11 cellular contexts compared by ENCODE assay signal in the genomic region with DNA sequence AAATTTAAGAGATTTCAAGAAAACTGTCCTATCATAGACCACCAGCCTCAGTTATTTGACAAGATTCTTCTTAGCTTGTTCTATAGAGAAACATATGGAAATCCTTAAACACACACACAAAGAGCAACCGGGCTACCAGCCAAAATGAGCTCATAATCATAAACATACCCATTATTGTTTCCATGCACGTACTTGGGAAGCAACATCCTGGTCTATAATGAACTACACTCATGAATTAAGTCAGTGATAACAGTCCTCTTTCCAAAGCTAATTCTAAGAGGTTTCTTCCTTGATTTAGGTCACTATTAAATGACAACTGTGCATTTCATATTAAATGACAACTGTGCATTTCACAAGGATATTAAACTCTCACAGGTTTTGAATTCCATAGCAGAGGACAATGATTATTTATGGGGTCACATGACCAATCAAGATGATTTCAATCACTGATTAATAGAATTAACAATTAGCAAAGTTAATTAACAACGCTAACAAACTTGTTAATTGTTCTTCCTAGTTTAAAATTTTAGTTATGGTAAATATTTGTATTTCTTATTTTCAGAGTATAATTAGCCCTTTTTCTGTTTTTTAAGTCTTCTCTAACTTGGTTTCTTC.
DNase-seq lines count a peak whose midpoint lies in the region; ATAC-seq and TF ChIP-seq lines count a peak whose summit lies in the region.
"Had no signal": no experiment of that assay in that cellular context is flagged by ENCODE, and none has a peak within 500 bp of the region (broad histone marks: within the 10 kb centered on the region; RNA-seq: fewer than 3 reads in every experiment).

No MANE protein-coding gene starts in this region.

- H3K9ac ChIP-seq in mesendoderm (ENCODE audit: low read length) = no peak overlapping the region

- no peaks in the 10 kb centered on the region for H3K79me1 ChIP-seq in mesendoderm (ENCODE audit: low read length)

- no peak overlapping the region for H3K4me2 ChIP-seq in mesendoderm (ENCODE audit: low read length)

- H2BK15ac ChIP-seq in mesendoderm (replicated peaks; ENCODE audit: low read depth) = no peak overlapping the region

- H3K27me3 ChIP-seq in mesendoderm (ENCODE audit: insufficient read depth, low read length, poor library complexity) = no peaks in the 10 kb centered on the region

- H4K8ac ChIP-seq in mesendoderm (ENCODE audit: low read depth, low read length) = no peak overlapping the region

- no peak overlapping the region for H3K4me3 ChIP-seq in mesendoderm (ENCODE audit: low read length)

- no peak overlapping the region for H3K23ac ChIP-seq in mesendoderm (ENCODE audit: low read length)

- DNase-seq in AG09319 (ENCODE audit: extremely low read depth, low read depth) (peak; percentile 63), NCI-H1092 treated with DMSO at 0.1 percent for 48 hours (lab: John Stamatoyannopoulos, UW) (peak; percentile 32), foreskin melanocyte (peak; percentile 61), Kasumi-1 (lab: John Stamatoyannopoulos, UW) (no peak), mesendoderm (no peak)
- no peak for DNase-seq in activated T-cell treated with anti-CD3 and anti-CD28 coated beads, Interleukin-2, amount 50 U/mL, for 1 hour
- DNase-seq in activated T-cell treated with anti-CD3 and anti-CD28 coated beads, Interleukin-2, amount 50 U/mL, for 48 hours = no peak
- DNase-seq: central memory CD4-positive, alpha-beta T cell; hypothalamus; stimulated activated CD4-positive, alpha-beta T cell treated with anti-CD3 and anti-CD28 coated beads, Interleukin-1b, Interleukin-23, amount 100 ng/mL, for 48 hours had no signal

- H4K5ac ChIP-seq in mesendoderm (ENCODE audit: low read length) = no peak overlapping the region

- H3K27ac ChIP-seq in mesendoderm (ENCODE audit: low read depth, low read length) = no peak overlapping the region

- H2AK5ac ChIP-seq in mesendoderm (ENCODE audit: low read length) = no peak overlapping the region

- no peak overlapping the region for H3K4ac ChIP-seq in mesendoderm (ENCODE audit: low read depth, low read length)

- H3K18ac ChIP-seq in mesendoderm (ENCODE audit: low read length) = no peak overlapping the region

- H2BK120ac ChIP-seq in mesendoderm (ENCODE audit: low read depth, low read length) = no peak overlapping the region

- no peaks in the 10 kb centered on the region for H3K79me2 ChIP-seq in mesendoderm (ENCODE audit: control insufficient read depth, insufficient read depth, low read length)

- H3K56ac ChIP-seq in mesendoderm (ENCODE audit: low read length) = no peak overlapping the region

- peak; percentile 41 for ATAC-seq in SK-N-SH treated with all-trans-retinoic acid at 6 μM for 48 hours

- no peak overlapping the region for H2BK5ac ChIP-seq in mesendoderm (ENCODE audit: low read length)

- H3K4me1 ChIP-seq in mesendoderm (ENCODE audit: control insufficient read depth, low read depth, low read length) = peaks cover 2% of the 10 kb centered on the region

- WGBS in mesendoderm (ENCODE audit: extremely low coverage, insufficient coverage, low lambda C conversion rate) = no CpG with 5 or more reads among the region's 3 CpGs

- no peak for TF ChIP-seq CTCF in AG09319 (IDR thresholded peaks at IDR 0.05; ENCODE audit: low read depth, low read length)

- no peaks in the 10 kb centered on the region for H3K36me3 ChIP-seq in mesendoderm (ENCODE audit: control insufficient read depth, insufficient read depth, low read length)

TF ChIP-seq in SK-N-SH treated with all-trans-retinoic acid at 6 μM for 48 hours, 23 proteins besides CTCF, POLR2A, EP300 and RAD21:
- TF ChIP-seq ISL1 (CRISPR knock-in tag; IDR thresholded peaks at IDR 0.05) (peak; percentile 63), ZNF70 (CRISPR knock-in tag; IDR thresholded peaks at IDR 0.05) (no peak), CSDC2 (CRISPR knock-in tag; IDR thresholded peaks at IDR 0.05) (no peak), PPARA (CRISPR knock-in tag; IDR thresholded peaks at IDR 0.05; ENCODE audit: borderline replicate concordance) (no peak), ZNF565 (CRISPR knock-in tag; conservative IDR thresholded peaks at IDR 0.05; ENCODE audit: low read depth) (no peak), ZC3H10 (CRISPR knock-in tag; IDR thresholded peaks at IDR 0.05) (no peak), GLIS3 (CRISPR knock-in tag; IDR thresholded peaks at IDR 0.05) (peak; percentile 15; the same call in 1 of the 2 replicates), ZNF8 (CRISPR knock-in tag; IDR thresholded peaks at IDR 0.05) (no peak), ZFP3 (CRISPR knock-in tag; IDR thresholded peaks at IDR 0.05) (0 out of 2 replicates have a peak, but pooled peaks have one; percentile 46), TCF4 (CRISPR knock-in tag; IDR thresholded peaks at IDR 0.05; ENCODE audit: borderline replicate concordance) (peak; percentile 94), ARNTL (CRISPR knock-in tag; IDR thresholded peaks at IDR 0.05; ENCODE audit: borderline replicate concordance, low read depth) (no peak)
- TF ChIP-seq, protein P1, sequence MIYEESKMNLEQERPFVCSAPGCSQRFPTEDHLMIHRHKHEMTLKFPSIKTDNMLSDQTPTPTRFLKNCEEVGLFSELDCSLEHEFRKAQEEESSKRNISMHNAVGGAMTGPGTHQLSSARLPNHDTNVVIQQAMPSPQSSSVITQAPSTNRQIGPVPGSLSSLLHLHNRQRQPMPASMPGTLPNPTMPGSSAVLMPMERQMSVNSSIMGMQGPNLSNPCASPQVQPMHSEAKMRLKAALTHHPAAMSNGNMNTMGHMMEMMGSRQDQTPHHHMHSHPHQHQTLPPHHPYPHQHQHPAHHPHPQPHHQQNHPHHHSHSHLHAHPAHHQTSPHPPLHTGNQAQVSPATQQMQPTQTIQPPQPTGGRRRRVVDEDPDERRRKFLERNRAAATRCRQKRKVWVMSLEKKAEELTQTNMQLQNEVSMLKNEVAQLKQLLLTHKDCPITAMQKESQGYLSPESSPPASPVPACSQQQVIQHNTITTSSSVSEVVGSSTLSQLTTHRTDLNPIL (CRISPR knock-in tag; IDR thresholded peaks at IDR 0.05; ENCODE audit: low read depth) = 0 out of 2 replicates have a peak, but pooled peaks have one; percentile 63
- TF ChIP-seq, protein P2, sequence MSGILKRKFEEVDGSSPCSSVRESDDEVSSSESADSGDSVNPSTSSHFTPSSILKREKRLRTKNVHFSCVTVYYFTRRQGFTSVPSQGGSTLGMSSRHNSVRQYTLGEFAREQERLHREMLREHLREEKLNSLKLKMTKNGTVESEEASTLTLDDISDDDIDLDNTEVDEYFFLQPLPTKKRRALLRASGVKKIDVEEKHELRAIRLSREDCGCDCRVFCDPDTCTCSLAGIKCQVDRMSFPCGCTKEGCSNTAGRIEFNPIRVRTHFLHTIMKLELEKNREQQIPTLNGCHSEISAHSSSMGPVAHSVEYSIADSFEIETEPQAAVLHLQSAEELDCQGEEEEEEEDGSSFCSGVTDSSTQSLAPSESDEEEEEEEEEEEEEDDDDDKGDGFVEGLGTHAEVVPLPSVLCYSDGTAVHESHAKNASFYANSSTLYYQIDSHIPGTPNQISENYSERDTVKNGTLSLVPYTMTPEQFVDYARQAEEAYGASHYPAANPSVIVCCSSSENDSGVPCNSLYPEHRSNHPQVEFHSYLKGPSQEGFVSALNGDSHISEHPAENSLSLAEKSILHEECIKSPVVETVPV (CRISPR knock-in tag; IDR thresholded peaks at IDR 0.05) = peak; percentile 79; the same call in 1 of the 2 replicates
- TF ChIP-seq, protein P3, sequence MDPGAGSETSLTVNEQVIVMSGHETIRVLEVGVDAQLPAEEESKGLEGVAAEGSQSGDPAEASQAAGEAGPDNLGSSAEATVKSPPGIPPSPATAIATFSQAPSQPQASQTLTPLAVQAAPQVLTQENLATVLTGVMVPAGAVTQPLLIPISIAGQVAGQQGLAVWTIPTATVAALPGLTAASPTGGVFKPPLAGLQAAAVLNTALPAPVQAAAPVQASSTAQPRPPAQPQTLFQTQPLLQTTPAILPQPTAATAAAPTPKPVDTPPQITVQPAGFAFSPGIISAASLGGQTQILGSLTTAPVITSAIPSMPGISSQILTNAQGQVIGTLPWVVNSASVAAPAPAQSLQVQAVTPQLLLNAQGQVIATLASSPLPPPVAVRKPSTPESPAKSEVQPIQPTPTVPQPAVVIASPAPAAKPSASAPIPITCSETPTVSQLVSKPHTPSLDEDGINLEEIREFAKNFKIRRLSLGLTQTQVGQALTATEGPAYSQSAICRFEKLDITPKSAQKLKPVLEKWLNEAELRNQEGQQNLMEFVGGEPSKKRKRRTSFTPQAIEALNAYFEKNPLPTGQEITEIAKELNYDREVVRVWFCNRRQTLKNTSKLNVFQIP (CRISPR knock-in tag; IDR thresholded peaks at IDR 0.05; ENCODE audit: borderline replicate concordance, low read depth) = no peak; the same call in 1 of the 2 replicates
- TF ChIP-seq, protein P4, sequence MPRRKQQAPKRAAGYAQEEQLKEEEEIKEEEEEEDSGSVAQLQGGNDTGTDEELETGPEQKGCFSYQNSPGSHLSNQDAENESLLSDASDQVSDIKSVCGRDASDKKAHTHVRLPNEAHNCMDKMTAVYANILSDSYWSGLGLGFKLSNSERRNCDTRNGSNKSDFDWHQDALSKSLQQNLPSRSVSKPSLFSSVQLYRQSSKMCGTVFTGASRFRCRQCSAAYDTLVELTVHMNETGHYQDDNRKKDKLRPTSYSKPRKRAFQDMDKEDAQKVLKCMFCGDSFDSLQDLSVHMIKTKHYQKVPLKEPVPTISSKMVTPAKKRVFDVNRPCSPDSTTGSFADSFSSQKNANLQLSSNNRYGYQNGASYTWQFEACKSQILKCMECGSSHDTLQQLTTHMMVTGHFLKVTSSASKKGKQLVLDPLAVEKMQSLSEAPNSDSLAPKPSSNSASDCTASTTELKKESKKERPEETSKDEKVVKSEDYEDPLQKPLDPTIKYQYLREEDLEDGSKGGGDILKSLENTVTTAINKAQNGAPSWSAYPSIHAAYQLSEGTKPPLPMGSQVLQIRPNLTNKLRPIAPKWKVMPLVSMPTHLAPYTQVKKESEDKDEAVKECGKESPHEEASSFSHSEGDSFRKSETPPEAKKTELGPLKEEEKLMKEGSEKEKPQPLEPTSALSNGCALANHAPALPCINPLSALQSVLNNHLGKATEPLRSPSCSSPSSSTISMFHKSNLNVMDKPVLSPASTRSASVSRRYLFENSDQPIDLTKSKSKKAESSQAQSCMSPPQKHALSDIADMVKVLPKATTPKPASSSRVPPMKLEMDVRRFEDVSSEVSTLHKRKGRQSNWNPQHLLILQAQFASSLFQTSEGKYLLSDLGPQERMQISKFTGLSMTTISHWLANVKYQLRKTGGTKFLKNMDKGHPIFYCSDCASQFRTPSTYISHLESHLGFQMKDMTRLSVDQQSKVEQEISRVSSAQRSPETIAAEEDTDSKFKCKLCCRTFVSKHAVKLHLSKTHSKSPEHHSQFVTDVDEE (CRISPR knock-in tag; IDR thresholded peaks at IDR 0.05) = peak; percentile 94
TF ChIP-seq in SK-N-SH treated with all-trans-retinoic acid at 6 μM for 48 hours: peak in this region for 7.

Comparison
In these comparisons a context has a peak if more than half of its experiments do, and no peak if none do; other contexts are left out.
1. DNase-seq: peak in AG09319 (single experiment), NCI-H1092 treated with DMSO at 0.1 percent for 48 hours (single experiment) and foreskin melanocyte (single experiment); none in activated T-cell treated with anti-CD3 and anti-CD28 coated beads, Interleukin-2, amount 50 U/mL, for 1 hour (single experiment), activated T-cell treated with anti-CD3 and anti-CD28 coated beads, Interleukin-2, amount 50 U/mL, for 48 hours (0 of 2), Kasumi-1 (0 of 2) and mesendoderm (single experiment).